ENCODE assay signal across 26 cellular contexts in the genomic region with DNA sequence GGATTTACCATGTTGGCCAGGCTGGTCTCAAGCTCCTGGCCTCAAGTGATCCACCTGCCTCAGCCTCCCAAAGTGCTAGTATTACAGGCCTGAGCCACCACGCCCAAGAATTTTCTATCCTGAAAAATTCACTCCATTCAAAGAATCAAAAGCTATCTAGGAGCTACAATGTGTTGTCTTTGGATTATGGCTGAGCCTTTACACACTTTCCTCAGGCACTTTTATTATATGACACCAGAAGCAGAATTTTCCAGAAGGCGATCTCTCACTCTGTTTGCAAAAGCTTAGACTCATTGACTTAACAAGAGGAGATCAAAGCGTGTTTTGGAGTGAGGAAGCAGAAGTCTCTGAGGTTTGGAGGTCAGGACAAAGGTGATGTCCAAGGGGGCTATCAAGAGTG. TPM values are rescaled to one million over a fixed set of nuclear protein-coding genes. Genes with fewer than 3 reads are reported as not detected.
A peak's percentile ranks its signal among the peaks of the same experiment; 100 is the strongest.
DNase-seq lines count a peak whose midpoint lies in the region; ATAC-seq, FAIRE-seq and TF ChIP-seq lines count a peak whose summit lies in the region.
"Had no signal": no experiment of that assay in that cellular context is flagged by ENCODE, and none has a peak within 500 bp of the region (broad histone marks: within the 10 kb centered on the region; RNA-seq: fewer than 3 reads in every experiment).

No MANE protein-coding gene starts in this region.

- CTCF ChIA-PET in endothelial cell of umbilical vein (lab: Charles Lee): interaction anchor here (1.1 to 6.3 kb wide), 6 partner anchors 10 to 253 kb away, joined by 3 to 78 read pairs (median 4); no protein-coding TSS in a partner anchor

- DNase-seq in left ventricle myocardium inferior: no peak
- DNase-seq in right cardiac atrium: no peak
- DNase-seq in endothelial cell of umbilical vein (ENCODE audit: low read depth, low spot score): no peak
- no peak for DNase-seq in mesendoderm
- DNase-seq in psoas muscle: no peak
- DNase-seq in SJCRH30: no peak
- DNase-seq in tibial artery: no peak
- DNase-seq in effector CD4-positive, alpha-beta T cell: no peak
- DNase-seq: CD4-positive, alpha-beta T cell; CD8-positive, alpha-beta memory T cell; DMS 273 treated with DMSO at 0.1 percent for 48 hours; DMS79; EL; GDM1; GM23248; H7; HCEC 1CT had no signal

- TF ChIP-seq POLR2A in endothelial cell of umbilical vein (IDR thresholded peaks at IDR 0.05; ENCODE audit: low read depth, low read length): no peak

- H3K4me1 ChIP-seq in left ventricle myocardium inferior (peaks cover 14% of the 10 kb centered on the region), right cardiac atrium (ENCODE audit: control insufficient read depth, insufficient read depth, low read length) (no peaks in the 10 kb centered on the region), endothelial cell of umbilical vein (ENCODE audit: control insufficient read depth, extremely low read depth, insufficient read depth, low read length) (peaks cover 7% of the 10 kb centered on the region), mesendoderm (ENCODE audit: control insufficient read depth, low read depth, low read length) (peaks cover 7% of the 10 kb centered on the region), psoas muscle (no peaks in the 10 kb centered on the region), SJCRH30 (peaks cover 26% of the 10 kb centered on the region), tibial artery (no peaks in the 10 kb centered on the region)

- peaks cover 83% of the 10 kb centered on the region for H3K79me2 ChIP-seq in endothelial cell of umbilical vein (ENCODE audit: control insufficient read depth, insufficient read depth, low read length)
- H3K79me2 ChIP-seq in mesendoderm (ENCODE audit: control insufficient read depth, insufficient read depth, low read length): no peaks in the 10 kb centered on the region

- no peak for TF ChIP-seq CTCF in left ventricle myocardium inferior (IDR thresholded peaks at IDR 0.05; ENCODE audit: borderline replicate concordance)
- no peak for TF ChIP-seq CTCF in endothelial cell of umbilical vein (IDR thresholded peaks at IDR 0.05; ENCODE audit: extremely low read depth in 1 of 2, insufficient read depth in 1 of 2, low read depth in 1 of 2, low read length in 2 of 2)
- TF ChIP-seq CTCF in psoas muscle (IDR thresholded peaks at IDR 0.05): no peak
- TF ChIP-seq CTCF in tibial artery (IDR thresholded peaks at IDR 0.05): no peak

- WGBS in right cardiac atrium: 91% methylated on average over 3 of the region's 3 CpGs
- WGBS in mesendoderm (ENCODE audit: extremely low coverage, insufficient coverage, low lambda C conversion rate): no CpG with 5 or more reads among the region's 3 CpGs
- WGBS in psoas muscle, 3 donors: 88 to 93% (median 90%) methylated on average over 3 of the region's 3 CpGs

- no peaks in the 10 kb centered on the region for H3K79me1 ChIP-seq in mesendoderm (ENCODE audit: low read length)

- H2AK5ac ChIP-seq in mesendoderm (ENCODE audit: low read length): no peak overlapping the region

- peak overlapping the region; percentile 43 for H3K4ac ChIP-seq in mesendoderm (ENCODE audit: low read depth, low read length)

- no peak for ATAC-seq in right cardiac atrium
- ATAC-seq in psoas muscle: no peak
- ATAC-seq: GM12878 had no signal

- dilution Hi-C loops in endothelial cell of umbilical vein (cut with MboI; ENCODE audit: extremely low pct_ligation_motif_present, low sequenced_read_pairs): no loop called here

- no peak overlapping the region for H2AFZ ChIP-seq in endothelial cell of umbilical vein (ENCODE audit: low read depth, low read length)
- H2AFZ ChIP-seq: GM23248 had no signal

- H4K8ac ChIP-seq in mesendoderm (ENCODE audit: low read depth, low read length): no peak overlapping the region

- intact Hi-C loops in left ventricle myocardium inferior (cut with micrococcal nuclease): no loop called here
- intact Hi-C loops in right cardiac atrium (cut with DNase I): no loop called here
- intact Hi-C loops in endothelial cell of umbilical vein (cut with micrococcal nuclease): no loop called here
- intact Hi-C loops in psoas muscle (cut with DNase I): no loop called here
- intact Hi-C loops in tibial artery (cut with DNase I; ENCODE audit: low total_unique reads): loop anchor here (10.0 kb wide), 1 partner anchor 77 kb away; no protein-coding TSS in a partner anchor

- no peak overlapping the region for H2BK5ac ChIP-seq in mesendoderm (ENCODE audit: low read length)

- H3K23ac ChIP-seq in mesendoderm (ENCODE audit: low read length): peak overlapping the region; percentile 53

- H2BK120ac ChIP-seq in mesendoderm (ENCODE audit: low read depth, low read length): no peak overlapping the region

- H3K4me3 ChIP-seq in left ventricle myocardium inferior (peak overlapping the region; percentile 66), right cardiac atrium (ENCODE audit: low read length) (no peak overlapping the region), endothelial cell of umbilical vein (replicated peaks in 1 of 3; ENCODE audit: insufficient read depth in 1 of 3, low read depth in 1 of 3, low read length in 3 of 3) (peak overlapping the region in 2 of 3 experiments; percentile 75 to 90), mesendoderm (ENCODE audit: low read length) (no peak overlapping the region), psoas muscle (peak overlapping the region; percentile 54), SJCRH30 (no peak overlapping the region), tibial artery (no peak overlapping the region)
- H3K4me3 ChIP-seq: BLaER1, GM12878, GM23248 had no signal

- H3K36me3 ChIP-seq in left ventricle myocardium inferior: no peaks in the 10 kb centered on the region
- peaks cover 0 to 23% of the 10 kb centered on the region in 2 experiments for H3K36me3 ChIP-seq in endothelial cell of umbilical vein (ENCODE audit: control insufficient read depth in 2 of 2, extremely low read depth in 1 of 2, insufficient read depth in 2 of 2, low read length in 2 of 2)
- no peaks in the 10 kb centered on the region for H3K36me3 ChIP-seq in mesendoderm (ENCODE audit: control insufficient read depth, insufficient read depth, low read length)
- no peaks in the 10 kb centered on the region for H3K36me3 ChIP-seq in psoas muscle (ENCODE audit: insufficient read depth in 1 of 2, low read depth in 1 of 2)
- no peaks in the 10 kb centered on the region for H3K36me3 ChIP-seq in SJCRH30
- H3K36me3 ChIP-seq in tibial artery: no peaks in the 10 kb centered on the region
- H3K36me3 ChIP-seq: BLaER1 had no signal

- no peaks in the 10 kb centered on the region for H3K9me3 ChIP-seq in left ventricle myocardium inferior (replicated peaks)
- no peaks in the 10 kb centered on the region for H3K9me3 ChIP-seq in right cardiac atrium (ENCODE audit: control insufficient read depth, low read length)
- H3K9me3 ChIP-seq in endothelial cell of umbilical vein (replicated peaks; ENCODE audit: control insufficient read depth, insufficient read depth, low read length): no peaks in the 10 kb centered on the region
- no peaks in the 10 kb centered on the region for H3K9me3 ChIP-seq in psoas muscle
- H3K9me3 ChIP-seq in SJCRH30 (replicated peaks): no peaks in the 10 kb centered on the region
- H3K9me3 ChIP-seq in tibial artery: no peaks in the 10 kb centered on the region
- H3K9me3 ChIP-seq: BLaER1 had no signal

- no peaks in the 10 kb centered on the region for H3K9me1 ChIP-seq in endothelial cell of umbilical vein (replicated peaks; ENCODE audit: control insufficient read depth, extremely low read depth, insufficient read depth, low read length)

- POLR2A ChIA-PET in endothelial cell of umbilical vein (lab: Charles Lee): interaction anchor here (1.0 kb wide), 1 partner anchor 9 kb away, joined by 3 read pairs; no protein-coding TSS in a partner anchor

- BruUV-seq in endothelial cell of umbilical vein (replicated peaks; lab: Mats Ljungman, UMichigan): no TSS peak

- no peak for FAIRE-seq in endothelial cell of umbilical vein (lab: Jason Lieb, UNC)
- FAIRE-seq: A204.1, D721Med, GM12878, GM19239, H1 had no signal

- H3K56ac ChIP-seq in mesendoderm (ENCODE audit: low read length): no peak overlapping the region

- H3K18ac ChIP-seq in mesendoderm (ENCODE audit: low read length): no peak overlapping the region

- H3K27me3 ChIP-seq in left ventricle myocardium inferior (ENCODE audit: low read depth) (no peaks in the 10 kb centered on the region), right cardiac atrium (ENCODE audit: control insufficient read depth, insufficient read depth) (no peaks in the 10 kb centered on the region), endothelial cell of umbilical vein (ENCODE audit: control insufficient read depth in 2 of 2, insufficient read depth in 2 of 2, low read length in 2 of 2) (no peaks in the 10 kb centered on the region), mesendoderm (ENCODE audit: insufficient read depth, low read length, poor library complexity) (no peaks in the 10 kb centered on the region), psoas muscle (ENCODE audit: insufficient read depth in 3 of 3, low read length in 2 of 3) (no peaks in the 10 kb centered on the region), SJCRH30 (no peaks in the 10 kb centered on the region), tibial artery (no peaks in the 10 kb centered on the region)
- H3K27me3 ChIP-seq: BLaER1 had no signal

- H3K9ac ChIP-seq in endothelial cell of umbilical vein (replicated peaks; ENCODE audit: extremely low read depth, insufficient read depth, low read length) (no peak overlapping the region), mesendoderm (ENCODE audit: low read length) (no peak overlapping the region)
- H3K9ac ChIP-seq: BLaER1, GM23248 had no signal

- peak overlapping the region; percentile 90 for H3K4me2 ChIP-seq in endothelial cell of umbilical vein (ENCODE audit: insufficient read depth, low read length)
- no peak overlapping the region for H3K4me2 ChIP-seq in mesendoderm (ENCODE audit: low read length)
- H3K4me2 ChIP-seq: BLaER1 had no signal

- H4K5ac ChIP-seq in mesendoderm (ENCODE audit: low read length): no peak overlapping the region

- H3K27ac ChIP-seq in left ventricle myocardium inferior (replicated peaks) (no peak overlapping the region), right cardiac atrium (ENCODE audit: low read length) (no peak overlapping the region), endothelial cell of umbilical vein (ENCODE audit: insufficient read depth, low read depth, low read length) (no peak overlapping the region), mesendoderm (ENCODE audit: low read depth, low read length) (no peak overlapping the region), psoas muscle (no peak overlapping the region), SJCRH30 (no peak overlapping the region), tibial artery (no peak overlapping the region)
- H3K27ac ChIP-seq: 22Rv1, BLaER1, C4-2B, GM23248 had no signal

- peaks cover 7% of the 10 kb centered on the region for H4K20me1 ChIP-seq in endothelial cell of umbilical vein (replicated peaks; ENCODE audit: control insufficient read depth, extremely low read depth, insufficient read depth, low read length)
- H4K20me1 ChIP-seq: BLaER1 had no signal

- no peak overlapping the region for H2BK15ac ChIP-seq in mesendoderm (replicated peaks; ENCODE audit: low read depth)

RNA-seq across cellular contexts. Expression of gene FAM124B, which starts 3.6 kb away (rescaled TPM):
- total RNA-seq in left ventricle myocardium inferior (1.1 TPM), right cardiac atrium (1 to 10 TPM in 3 of 4 donors, under 1 TPM in 1; 0.44 to 2.1 (median 1.1) TPM), endothelial cell of umbilical vein (81.4 and 82.0 TPM in 2 replicates), psoas muscle (1 to 10 TPM; 1.5 to 2.5 (median 2.1) TPM)
- polyA plus RNA-seq in right cardiac atrium (0.61 TPM), endothelial cell of umbilical vein (91.7 and 119 TPM in 2 replicates), psoas muscle (1 to 10 TPM; 1.1 to 1.6 (median 1.3) TPM)
- 92.1 and 97.9 TPM in 2 replicates for polyA plus RNA-seq in endothelial cell of umbilical vein (2011; cell fraction: cytosol; rRNA removed)
- 146 and 167 TPM in 2 replicates for polyA plus RNA-seq in endothelial cell of umbilical vein (2011; cell fraction: nucleus; rRNA removed)
- polyA plus RNA-seq in endothelial cell of umbilical vein (2012): 72.5 and 82.2 TPM in 2 replicates
- 291 and 351 TPM in 2 replicates for polyA minus RNA-seq in endothelial cell of umbilical vein
- not detected for polyA minus RNA-seq in endothelial cell of umbilical vein (2011; cell fraction: cytosol; rRNA and poly(A)+ RNA removed)
- polyA minus RNA-seq in endothelial cell of umbilical vein (2011; cell fraction: nucleus; rRNA and poly(A)+ RNA removed): 376 and 437 TPM in 2 replicates
- 0.70 TPM for polyA plus RNA-seq in mesendoderm (2013, experiment 1 of 2)
- polyA plus RNA-seq in mesendoderm (2013, experiment 2 of 2): 0.66 TPM
- total RNA-seq in SJCRH30 (2014; rRNA removed; shearing (Covaris generic)): 0.56 and 0.73 TPM in 2 replicates
- total RNA-seq: CD8-positive, alpha-beta memory T cell; GM12878; GM23248 had no signal
- polyA plus RNA-seq: AG04450; CD8-positive, alpha-beta memory T cell; GM12878; GM23248 had no signal

Comparison
In these comparisons a context has a peak if more than half of its experiments do, and no peak if none do; other contexts are left out.
1. H3K4me3 ChIP-seq: peak in left ventricle myocardium inferior (single experiment), endothelial cell of umbilical vein (2 of 3) and psoas muscle (single experiment); none in right cardiac atrium (single experiment), mesendoderm (single experiment), SJCRH30 (single experiment) and tibial artery (0 of 2).
2. RNA of gene FAM124B, which starts 3.6 kb away (total RNA-seq): 81.4 to 82.0 TPM in endothelial cell of umbilical vein; 1.5 to 2.5 TPM in psoas muscle, 0.44 to 2.1 TPM in right cardiac atrium, 1.1 TPM in left ventricle myocardium inferior (single experiment) and 0.56 to 0.73 TPM in SJCRH30; every median in the first group is over 10 times any median in the second.